1 cellular context compared by ENCODE assay signal in genomic region chr13:112704634-112705145, GRCh38.
TF ChIP-seq lines count a peak whose summit lies in the region.

No MANE protein-coding gene starts in this region.

TF ChIP-seq in endothelial cell of umbilical vein, 7 proteins besides CTCF, POLR2A, EP300 and RAD21:
- TF ChIP-seq GATA2 (IDR thresholded peaks at IDR 0.05; ENCODE audit: insufficient read depth, insufficient read length, low read depth, low read length): no peak
TF ChIP-seq in endothelial cell of umbilical vein: peak in this region for 0.
